In genomic region chr2:229974271-229974670, GRCh38 we compare ENCODE assay signal across 13 cellular contexts. TPM values are rescaled to one million over a fixed set of nuclear protein-coding genes. Genes with fewer than 3 reads are reported as not detected.
A peak's percentile ranks its signal among the peaks of the same experiment; 100 is the strongest.
DNase-seq lines count a peak whose midpoint lies in the region; ATAC-seq and TF ChIP-seq lines count a peak whose summit lies in the region.
"Had no signal": no experiment of that assay in that cellular context is flagged by ENCODE, and none has a peak within 500 bp of the region (broad histone marks: within the 10 kb centered on the region; RNA-seq: fewer than 3 reads in every experiment).

No MANE protein-coding gene starts in this region.

- DNase-seq in A172 (ENCODE audit: low spot score) = peak; percentile 39
- DNase-seq in HS-5 (ENCODE audit: low read depth) = peak; percentile 52
- no peak for DNase-seq in chondrocyte (ENCODE audit: low spot score)
- DNase-seq in left kidney (ENCODE audit: low read depth, low spot score) = peak; percentile 13
- no peak for DNase-seq in stimulated activated CD4-positive, alpha-beta T cell treated with anti-CD3 and anti-CD28 coated beads, Interleukin-12 subunit alpha, Interleukin-12 subunit beta, amount 100 ng/mL, for 4 hours
- DNase-seq in NCI-H524 treated with DMSO at 0.1 percent for 48 hours (lab: John Stamatoyannopoulos, UW) = no peak
- DNase-seq: activated CD4-positive, alpha-beta T cell treated with anti-CD3 and anti-CD28 coated beads, Interleukin-2, amount 50 U/mL, for 1 hour; activated naive CD8-positive, alpha-beta T cell treated with anti-CD3 and anti-CD28 coated beads, Interleukin-2, amount 10 ng/mL, durations not matched to agents 7 days and 5 days; AML-193; small intestine had no signal

- no peak overlapping the region for H3K4me3 Mint-ChIP-seq in chondrocyte (ENCODE audit: unreplicated experiment)
- H3K4me3 Mint-ChIP-seq: activated naive CD8-positive, alpha-beta T cell treated with anti-CD3 and anti-CD28 coated beads, Interleukin-2, amount 10 ng/mL, durations not matched to agents 7 days and 5 days; IgD-negative memory B cell had no signal

- ATAC-seq in GM19467 (IDR thresholded peaks at IDR 0.05; ENCODE audit: unreplicated experiment) = no peak
- ATAC-seq in GM21717 (IDR thresholded peaks at IDR 0.05; ENCODE audit: unreplicated experiment) = no peak

- peak; percentile 59 for TF ChIP-seq CTCF in chondrocyte (IDR thresholded peaks at IDR 0.05)

- no peaks in the 10 kb centered on the region for H3K27me3 Mint-ChIP-seq in chondrocyte (ENCODE audit: low read depth)
- H3K27me3 Mint-ChIP-seq: activated naive CD8-positive, alpha-beta T cell treated with anti-CD3 and anti-CD28 coated beads, Interleukin-2, amount 10 ng/mL, durations not matched to agents 7 days and 5 days; IgD-negative memory B cell had no signal

- no peaks in the 10 kb centered on the region for H3K36me3 Mint-ChIP-seq in chondrocyte (ENCODE audit: low read depth)
- H3K36me3 Mint-ChIP-seq: activated naive CD8-positive, alpha-beta T cell treated with anti-CD3 and anti-CD28 coated beads, Interleukin-2, amount 10 ng/mL, durations not matched to agents 7 days and 5 days had no signal

- peak overlapping the region; percentile 49 for H3K27ac Mint-ChIP-seq in chondrocyte (ENCODE audit: unreplicated experiment)
- H3K27ac Mint-ChIP-seq: activated naive CD8-positive, alpha-beta T cell treated with anti-CD3 and anti-CD28 coated beads, Interleukin-2, amount 10 ng/mL, durations not matched to agents 7 days and 5 days; IgD-negative memory B cell had no signal

- no peaks in the 10 kb centered on the region for H3K9me3 Mint-ChIP-seq in chondrocyte (ENCODE audit: low read depth)
- H3K9me3 Mint-ChIP-seq: activated naive CD8-positive, alpha-beta T cell treated with anti-CD3 and anti-CD28 coated beads, Interleukin-2, amount 10 ng/mL, durations not matched to agents 7 days and 5 days; IgD-negative memory B cell had no signal

- peaks cover 15% of the 10 kb centered on the region for H3K4me1 Mint-ChIP-seq in chondrocyte (ENCODE audit: low read depth)
- H3K4me1 Mint-ChIP-seq: activated naive CD8-positive, alpha-beta T cell treated with anti-CD3 and anti-CD28 coated beads, Interleukin-2, amount 10 ng/mL, durations not matched to agents 7 days and 5 days; IgD-negative memory B cell had no signal

RNA-seq across cellular contexts. Expression of gene FBXO36, which starts 52.0 kb away (rescaled TPM):
- 3.3 and 3.8 TPM in 2 replicates for total RNA-seq in A172 (2014; rRNA removed; shearing (Covaris generic))
- total RNA-seq in chondrocyte = 3.0 to 5.9 TPM (median 3.3 TPM) in 3 replicates

RNA-seq across cellular contexts. Expression of gene TRIP12, which starts 52.5 kb away (rescaled TPM):
- total RNA-seq in A172 (2014; rRNA removed; shearing (Covaris generic)) = 106 and 141 TPM in 2 replicates
- total RNA-seq in chondrocyte = 223 to 281 TPM (median 231 TPM) in 3 replicates

Comparison
In these comparisons a context has a peak if more than half of its experiments do, and no peak if none do; other contexts are left out.
1. DNase-seq: peak in A172 (single experiment), HS-5 (single experiment) and left kidney (single experiment); none in chondrocyte (single experiment), stimulated activated CD4-positive, alpha-beta T cell treated with anti-CD3 and anti-CD28 coated beads, Interleukin-12 subunit alpha, Interleukin-12 subunit beta, amount 100 ng/mL, for 4 hours (single experiment) and NCI-H524 treated with DMSO at 0.1 percent for 48 hours (single experiment).